ENCODE assay signal across 11 cellular contexts in the genomic region with DNA sequence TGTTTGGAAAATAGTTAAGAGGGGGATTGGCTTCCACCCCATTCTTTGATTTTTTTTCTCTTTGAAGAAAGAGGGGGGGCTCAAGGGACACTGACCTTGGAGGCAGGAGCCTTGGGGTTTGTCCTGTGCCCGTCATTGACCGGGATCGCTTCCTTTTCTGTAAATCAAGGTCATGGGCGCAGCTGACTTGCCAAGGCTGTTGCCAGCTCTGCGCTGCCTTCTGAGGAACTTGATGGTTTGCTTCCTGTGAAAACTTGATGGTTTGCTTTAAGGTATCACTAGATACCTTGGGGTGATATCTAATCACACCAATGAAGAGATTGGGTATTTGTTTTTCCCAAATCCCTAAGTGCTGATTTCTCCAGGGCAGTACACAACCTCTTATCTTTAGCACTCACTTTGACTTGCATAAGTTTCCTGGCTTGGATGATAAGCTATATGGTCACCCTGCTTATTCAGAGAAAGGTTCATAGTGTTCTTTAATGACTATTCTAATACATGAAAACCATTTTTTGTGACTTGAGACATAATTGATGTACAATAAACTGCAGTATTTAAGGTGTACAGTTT. TPM values are rescaled to one million over a fixed set of nuclear protein-coding genes. Genes with fewer than 3 reads are reported as not detected.
DNase-seq lines count a peak whose midpoint lies in the region; ATAC-seq and TF ChIP-seq lines count a peak whose summit lies in the region.
"Had no signal": no experiment of that assay in that cellular context is flagged by ENCODE, and none has a peak within 500 bp of the region (broad histone marks: within the 10 kb centered on the region; RNA-seq: fewer than 3 reads in every experiment).

No MANE protein-coding gene starts in this region.

- H3K23ac ChIP-seq in neuronal stem cell (ENCODE audit: low read depth, low read length, poor library complexity) = no peak overlapping the region

- H3K4me1 ChIP-seq in thyroid gland (peaks cover 23 to 50% of the 10 kb centered on the region in 2 donors), neuronal stem cell (ENCODE audit: control insufficient read depth in 2 of 2, insufficient read depth in 1 of 2, low read depth in 1 of 2, low read length in 2 of 2) (peaks cover 0 to 2% of the 10 kb centered on the region in 2 donors), Caco-2 (peaks cover 10% of the 10 kb centered on the region)

- H3K27me3 ChIP-seq in thyroid gland = no peaks in the 10 kb centered on the region
- H3K27me3 ChIP-seq in neuronal stem cell (ENCODE audit: control insufficient read depth in 3 of 3, insufficient read depth in 3 of 3, low read depth in 1 of 3, low read length in 3 of 3) = no peaks in the 10 kb centered on the region
- no peaks in the 10 kb centered on the region for H3K27me3 ChIP-seq in Caco-2 (replicated peaks; ENCODE audit: control insufficient read depth, insufficient read depth, low read length)

- CTCF ChIA-PET in activated naive CD4-positive, alpha-beta T cell treated with anti-CD3 and anti-CD28 coated beads for 36 hours (lab: Charles Lee) = interaction anchor here (0.7 to 1.1 kb wide), 3 partner anchors 10 to 33 kb away, joined by 3 read pairs; no protein-coding TSS in a partner anchor
- CTCF ChIA-PET in activated CD8-positive, alpha-beta T cell treated with anti-CD3 and anti-CD28 coated beads, Interleukin-2, amount 10 ng/mL, durations not matched to agents 7 days and 5 days (lab: Charles Lee) = interaction anchor here (1.0 to 1.7 kb wide), 4 partner anchors 8 to 33 kb away, joined by 3 to 15 read pairs (median 8); no protein-coding TSS in a partner anchor
- CTCF ChIA-PET in Caco-2 (lab: Charles Lee) = no interaction called here

- H3K4me1 Mint-ChIP-seq in activated naive CD4-positive, alpha-beta T cell treated with anti-CD3 and anti-CD28 coated beads for 36 hours (ENCODE audit: low read depth) = peaks cover 65% of the 10 kb centered on the region
- peaks cover 73% of the 10 kb centered on the region for H3K4me1 Mint-ChIP-seq in activated CD8-positive, alpha-beta T cell treated with anti-CD3 and anti-CD28 coated beads, Interleukin-2, amount 10 ng/mL, durations not matched to agents 7 days and 5 days (ENCODE audit: low read depth)
- H3K4me1 Mint-ChIP-seq in Caco-2 (ENCODE audit: low read depth, unreplicated experiment) = peaks cover 12% of the 10 kb centered on the region
- H3K4me1 Mint-ChIP-seq: neural crest cell had no signal

- peak overlapping the region; percentile 20 for H3K27ac Mint-ChIP-seq in activated naive CD4-positive, alpha-beta T cell treated with anti-CD3 and anti-CD28 coated beads for 36 hours
- peak overlapping the region; percentile 81 for H3K27ac Mint-ChIP-seq in activated CD8-positive, alpha-beta T cell treated with anti-CD3 and anti-CD28 coated beads, Interleukin-2, amount 10 ng/mL, durations not matched to agents 7 days and 5 days
- H3K27ac Mint-ChIP-seq in Caco-2 (ENCODE audit: unreplicated experiment) = no peak overlapping the region

- BruUV-seq in Caco-2 (replicated peaks; lab: Mats Ljungman, UMichigan) = no TSS peak

- H3K9me3 Mint-ChIP-seq in activated naive CD4-positive, alpha-beta T cell treated with anti-CD3 and anti-CD28 coated beads for 36 hours = peaks cover 20% of the 10 kb centered on the region
- peaks cover 20% of the 10 kb centered on the region for H3K9me3 Mint-ChIP-seq in activated CD8-positive, alpha-beta T cell treated with anti-CD3 and anti-CD28 coated beads, Interleukin-2, amount 10 ng/mL, durations not matched to agents 7 days and 5 days (ENCODE audit: insufficient read depth)
- no peaks in the 10 kb centered on the region for H3K9me3 Mint-ChIP-seq in Caco-2 (ENCODE audit: unreplicated experiment)

- H3K36me3 Mint-ChIP-seq in activated naive CD4-positive, alpha-beta T cell treated with anti-CD3 and anti-CD28 coated beads for 36 hours (ENCODE audit: low read depth) = peaks cover 28% of the 10 kb centered on the region
- peaks cover 66% of the 10 kb centered on the region for H3K36me3 Mint-ChIP-seq in activated CD8-positive, alpha-beta T cell treated with anti-CD3 and anti-CD28 coated beads, Interleukin-2, amount 10 ng/mL, durations not matched to agents 7 days and 5 days (ENCODE audit: low read depth)
- H3K36me3 Mint-ChIP-seq in Caco-2 (ENCODE audit: insufficient read depth, unreplicated experiment) = peaks cover 57% of the 10 kb centered on the region

- no peak for DNase-seq in activated naive CD4-positive, alpha-beta T cell treated with anti-CD3 and anti-CD28 coated beads for 36 hours
- DNase-seq in activated naive CD4-positive, alpha-beta T cell (lab: John Stamatoyannopoulos, UW) = no peak
- DNase-seq in activated CD8-positive, alpha-beta T cell treated with anti-CD3 and anti-CD28 coated beads, Interleukin-2, amount 10 ng/mL, durations not matched to agents 7 days and 5 days = no peak
- DNase-seq in left colon = peak in 1 of 2 donors; percentile 50
- DNase-seq in thyroid gland = no peak
- DNase-seq in neuronal stem cell (ENCODE audit: low spot score) = no peak
- no peak for DNase-seq in Caco-2
- DNase-seq: GM23248, SK-N-SH had no signal

- peak overlapping the region; percentile 50 to 72 (median 64) for H3K27ac ChIP-seq in thyroid gland
- H3K27ac ChIP-seq in neuronal stem cell (replicated peaks; ENCODE audit: low read length) = no peak overlapping the region
- H3K27ac ChIP-seq: GM23248 had no signal

- no peak overlapping the region for H3K18ac ChIP-seq in neuronal stem cell (ENCODE audit: low read length)

- no peak overlapping the region for H3K14ac ChIP-seq in neuronal stem cell (ENCODE audit: low read length)

- no peak overlapping the region for H2BK15ac ChIP-seq in neuronal stem cell (ENCODE audit: low read length)

- POLR2A ChIA-PET in activated CD8-positive, alpha-beta T cell treated with anti-CD3 and anti-CD28 coated beads, Interleukin-2, amount 10 ng/mL, durations not matched to agents 7 days and 5 days (lab: Charles Lee) = interaction anchor here (2.9 kb wide), 1 partner anchor 9 kb away, joined by 13 read pairs; no protein-coding TSS in a partner anchor
- POLR2A ChIA-PET in Caco-2 (lab: Charles Lee) = no interaction called here

- 87 to 92% methylated on average over 5 of the region's 5 CpGs for WGBS in thyroid gland, 2 donors
- WGBS in neuronal stem cell (ENCODE audit: extremely low coverage in 2 of 2, insufficient read length in 2 of 2, insufficient replicate concordance in 1 of 2), 2 donors = no CpG with 5 or more reads among the region's 5 CpGs

- no peak overlapping the region for H2BK12ac ChIP-seq in neuronal stem cell (ENCODE audit: low read length)

- TF ChIP-seq CTCF in thyroid gland (IDR thresholded peaks at IDR 0.05) = no peak
- TF ChIP-seq CTCF in Caco-2 (IDR thresholded peaks at IDR 0.05; ENCODE audit: insufficient read depth in 1 of 2, low read depth in 1 of 2, low read length in 1 of 2, severe bottlenecking in 1 of 2, unreplicated experiment in 1 of 2) = no peak

- H2BK120ac ChIP-seq in neuronal stem cell (ENCODE audit: low read depth, low read length) = no peak overlapping the region

- peaks cover 7% of the 10 kb centered on the region for H3K79me1 ChIP-seq in neuronal stem cell (ENCODE audit: low read depth, low read length)

- H3K36me3 ChIP-seq in thyroid gland = no peaks in the 10 kb centered on the region
- H3K36me3 ChIP-seq in neuronal stem cell (replicated peaks in 1 of 2; ENCODE audit: control insufficient read depth in 2 of 2, insufficient read depth in 2 of 2, low read length in 2 of 2) = peaks cover 0 to 3% of the 10 kb centered on the region in 2 donors
- no peaks in the 10 kb centered on the region for H3K36me3 ChIP-seq in Caco-2 (ENCODE audit: control insufficient read depth, insufficient read depth, low read length)

- no peak overlapping the region for H2BK5ac ChIP-seq in neuronal stem cell (ENCODE audit: low read length)

- no peak overlapping the region for H3K4me3 ChIP-seq in thyroid gland (replicated peaks in 1 of 3)
- no peak overlapping the region for H3K4me3 ChIP-seq in neuronal stem cell (ENCODE audit: low read length in 2 of 2)
- H3K4me3 ChIP-seq in Caco-2 (ENCODE audit: low read depth, low read length) = no peak overlapping the region
- H3K4me3 ChIP-seq: GM23248 had no signal

- no peaks in the 10 kb centered on the region for H3K27me3 Mint-ChIP-seq in activated naive CD4-positive, alpha-beta T cell treated with anti-CD3 and anti-CD28 coated beads for 36 hours (ENCODE audit: low read depth)
- no peaks in the 10 kb centered on the region for H3K27me3 Mint-ChIP-seq in activated CD8-positive, alpha-beta T cell treated with anti-CD3 and anti-CD28 coated beads, Interleukin-2, amount 10 ng/mL, durations not matched to agents 7 days and 5 days (ENCODE audit: low read depth)
- no peaks in the 10 kb centered on the region for H3K27me3 Mint-ChIP-seq in Caco-2 (ENCODE audit: insufficient read depth, unreplicated experiment)

- no peak overlapping the region for H4K91ac ChIP-seq in neuronal stem cell (ENCODE audit: low read depth, low read length, poor library complexity)

- H3K4me3 Mint-ChIP-seq in activated naive CD4-positive, alpha-beta T cell treated with anti-CD3 and anti-CD28 coated beads for 36 hours = no peak overlapping the region
- H3K4me3 Mint-ChIP-seq in activated CD8-positive, alpha-beta T cell treated with anti-CD3 and anti-CD28 coated beads, Interleukin-2, amount 10 ng/mL, durations not matched to agents 7 days and 5 days = peak overlapping the region; percentile 45
- no peak overlapping the region for H3K4me3 Mint-ChIP-seq in Caco-2 (ENCODE audit: unreplicated experiment)
- H3K4me3 Mint-ChIP-seq: neural crest cell had no signal

- no peaks in the 10 kb centered on the region for H3K9me3 ChIP-seq in thyroid gland
- H3K9me3 ChIP-seq in neuronal stem cell (replicated peaks in 1 of 2; ENCODE audit: control insufficient read depth in 2 of 2, insufficient read depth in 1 of 2, low read depth in 1 of 2, low read length in 2 of 2) = peaks cover 3 to 15% of the 10 kb centered on the region in 2 donors
- H3K9me3 ChIP-seq in Caco-2 = peaks cover 7% of the 10 kb centered on the region; the same call in 1 of the 2 replicates
- H3K9me3 ChIP-seq: SK-N-SH had no signal

- no peak overlapping the region for H3K9ac ChIP-seq in neuronal stem cell (ENCODE audit: low read depth, low read length, poor library complexity)
- H3K9ac ChIP-seq: GM23248, SK-N-SH had no signal

- H3K4ac ChIP-seq in neuronal stem cell (ENCODE audit: low read length) = no peak overlapping the region

- TF ChIP-seq POLR2A in thyroid gland (IDR thresholded peaks at IDR 0.05) = no peak

- H2AK5ac ChIP-seq in neuronal stem cell (ENCODE audit: low read depth, low read length) = no peak overlapping the region

- intact Hi-C loops in activated naive CD4-positive, alpha-beta T cell treated with anti-CD3 and anti-CD28 coated beads for 36 hours (cut with micrococcal nuclease) = no loop called here
- intact Hi-C loops in left colon (cut with DNase I, micrococcal nuclease) = no loop called here
- intact Hi-C loops in thyroid gland (cut with DNase I) = no loop called here
- intact Hi-C loops in Caco-2 (cut with micrococcal nuclease; ENCODE audit: unreplicated experiment) = no loop called here

- ATAC-seq in activated CD8-positive, alpha-beta T cell treated with anti-CD3 and anti-CD28 coated beads, Interleukin-2, amount 10 ng/mL, durations not matched to agents 7 days and 5 days = no peak
- ATAC-seq in left colon (peak; percentile 45), HG02973 (IDR thresholded peaks at IDR 0.05; ENCODE audit: unreplicated experiment) (no peak)

- H4K8ac ChIP-seq in neuronal stem cell (ENCODE audit: low read depth, low read length) = no peak overlapping the region

- H2AFZ ChIP-seq in neuronal stem cell (ENCODE audit: low read length) = no peak overlapping the region
- H2AFZ ChIP-seq: GM23248 had no signal

- no peak overlapping the region for H3K4me2 ChIP-seq in neuronal stem cell (ENCODE audit: insufficient read depth, low read length, poor library complexity, severe bottlenecking)
- H3K4me2 ChIP-seq: SK-N-SH had no signal

RNA-seq across cellular contexts. Expression of a gene that starts 56.0 kb away (rescaled TPM):
- total RNA-seq in activated naive CD4-positive, alpha-beta T cell treated with anti-CD3 and anti-CD28 coated beads for 36 hours = 10 to 100 TPM; 68.9 to 72.3 TPM
- total RNA-seq in activated CD8-positive, alpha-beta T cell treated with anti-CD3 and anti-CD28 coated beads, Interleukin-2, amount 10 ng/mL, durations not matched to agents 7 days and 5 days = 10 to 100 TPM; 92.1 to 94.2 TPM
- total RNA-seq in left colon = 10 to 100 TPM; 91.3 to 93.2 TPM
- 10 to 100 TPM; 22.3 to 71.7 (median 27.3) TPM for total RNA-seq in thyroid gland
- 15.2 TPM for polyA plus RNA-seq in neuronal stem cell (2013, experiment 1 of 2)
- 15.9 TPM for polyA plus RNA-seq in neuronal stem cell (2013, experiment 2 of 2)
- total RNA-seq in Caco-2 (2022) = 105 and 108 TPM in 2 replicates
